In the genomic region with DNA sequence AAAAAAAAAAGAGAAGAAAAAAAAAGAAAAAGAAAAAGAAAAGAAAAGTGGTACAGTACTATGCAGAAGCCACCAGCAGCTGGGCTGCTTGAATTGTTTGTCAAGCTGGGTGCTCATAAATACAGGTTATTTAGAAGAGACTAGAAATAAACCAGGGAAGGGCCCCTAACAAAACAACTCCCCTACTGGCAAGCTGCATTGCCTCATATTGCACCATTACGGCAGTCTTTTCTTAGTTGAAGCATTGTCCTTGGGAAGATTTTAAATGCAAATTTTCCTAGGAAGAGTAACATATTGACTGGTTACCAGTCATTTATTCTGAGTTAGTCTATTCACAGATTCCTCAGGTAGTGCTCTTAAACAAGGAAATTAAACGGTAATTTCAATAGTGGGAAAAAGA, we compare ENCODE assay signal across 33 cellular contexts.
"Had no signal": no experiment of that assay in that cellular context is flagged by ENCODE, and none has a peak within 500 bp of the region (broad histone marks: within the 10 kb centered on the region; RNA-seq: fewer than 3 reads in every experiment).

No MANE protein-coding gene starts in this region.

- H3K4me3 Mint-ChIP-seq: activated CD4-positive, alpha-beta memory T cell treated with anti-CD3 and anti-CD28 coated beads, Interleukin-2, amount 10 ng/mL, durations not matched to agents 7 days and 5 days; activated CD4-positive, alpha-beta T cell treated with anti-CD3 and anti-CD28 coated beads for 36 hours; activated CD4-positive, alpha-beta T cell treated with anti-CD3 and anti-CD28 coated beads, Interleukin-2, amount 10 ng/mL, durations not matched to agents 24 days and 14 days; activated naive CD8-positive, alpha-beta T cell; activated T-cell treated with anti-CD3 and anti-CD28 coated beads, Interleukin-2, amount 50 U/mL, for 4 hours; activated T-helper 17 cell treated with anti-CD3 and anti-CD28 coated beads, Interleukin-2, amount 50 U/mL, for 72 hours; effector memory CD8-positive, alpha-beta T cell had no signal

- H3K36me3 Mint-ChIP-seq: activated naive CD8-positive, alpha-beta T cell had no signal

- DNase-seq: activated CD4-positive, alpha-beta memory T cell treated with anti-CD3 and anti-CD28 coated beads, Interleukin-2, amount 10 ng/mL, durations not matched to agents 7 days and 5 days; activated CD4-positive, alpha-beta T cell treated with anti-CD3 and anti-CD28 coated beads for 36 hours; activated CD4-positive, alpha-beta T cell treated with anti-CD3 and anti-CD28 coated beads, Interleukin-2, amount 10 ng/mL, durations not matched to agents 24 days and 14 days; activated CD4-positive, CD25-positive, alpha-beta regulatory T cell; activated CD4-positive, CD25-positive, alpha-beta regulatory T cell treated with anti-CD3 and anti-CD28 coated beads, Interleukin-2, amount 50 U/mL, for 72 hours; activated CD8-positive, alpha-beta memory T cell treated with anti-CD3 and anti-CD28 coated beads, Interleukin-2, amount 50 U/mL, for 48 hours; activated effector memory CD4-positive, alpha-beta T cell treated with Interleukin-2 at 50 U/mL for 16 hours; activated gamma-delta T cell treated with Interleukin-2 at 50 U/mL for 16 hours; activated naive CD4-positive, alpha-beta T cell treated with anti-CD3 and anti-CD28 coated beads, Interleukin-2, amount 50 U/mL, for 16 hours; activated naive CD4-positive, alpha-beta T cell treated with Interleukin-2 at 50 U/mL for 16 hours; activated T-cell treated with anti-CD3 and anti-CD28 coated beads, Interleukin-2, amount 50 U/mL, for 4 hours; amniotic stem cell; anterior cingulate cortex; caudate nucleus; cortex of kidney; dermis blood vessel endothelial cell; effector CD4-positive, alpha-beta T cell; effector memory CD8-positive, alpha-beta T cell; esophagus squamous epithelium; foreskin melanocyte; heart right ventricle; T-helper 1 cell; T-helper 2 cell; WERI-Rb-1 had no signal

- H3K4me3 ChIP-seq: esophagus squamous epithelium, gastroesophageal sphincter, heart right ventricle had no signal

- H3K27me3 ChIP-seq: gastroesophageal sphincter had no signal

- H3K9me3 Mint-ChIP-seq: activated CD4-positive, alpha-beta memory T cell treated with anti-CD3 and anti-CD28 coated beads, Interleukin-2, amount 10 ng/mL, durations not matched to agents 7 days and 5 days; activated CD4-positive, alpha-beta T cell treated with anti-CD3 and anti-CD28 coated beads, Interleukin-2, amount 10 ng/mL, durations not matched to agents 24 days and 14 days; activated T-cell treated with anti-CD3 and anti-CD28 coated beads, Interleukin-2, amount 50 U/mL, for 4 hours; activated T-helper 17 cell treated with anti-CD3 and anti-CD28 coated beads, Interleukin-2, amount 50 U/mL, for 72 hours; effector memory CD8-positive, alpha-beta T cell had no signal

- H3K27ac ChIP-seq: epithelial cell of prostate, esophagus squamous epithelium, gastroesophageal sphincter, heart right ventricle, WERI-Rb-1 had no signal

- ATAC-seq: activated CD4-positive, alpha-beta T cell treated with anti-CD3 and anti-CD28 coated beads for 36 hours; activated T-cell treated with anti-CD3 and anti-CD28 coated beads, Interleukin-2, amount 50 U/mL, for 4 hours; activated T-helper 17 cell treated with anti-CD3 and anti-CD28 coated beads, Interleukin-2, amount 50 U/mL, for 72 hours; effector memory CD8-positive, alpha-beta T cell; gastroesophageal sphincter; heart right ventricle had no signal

- H3K4me1 ChIP-seq: esophagus squamous epithelium, gastroesophageal sphincter, heart right ventricle had no signal

- FAIRE-seq: astrocyte, colon, endometrium, endothelial cell of umbilical vein, TTC549 had no signal

- H3K9me3 ChIP-seq: esophagus squamous epithelium, gastroesophageal sphincter, heart right ventricle had no signal

- H3K27ac Mint-ChIP-seq: activated CD4-positive, alpha-beta memory T cell treated with anti-CD3 and anti-CD28 coated beads, Interleukin-2, amount 10 ng/mL, durations not matched to agents 7 days and 5 days; activated CD4-positive, alpha-beta T cell treated with anti-CD3 and anti-CD28 coated beads for 36 hours; activated CD4-positive, alpha-beta T cell treated with anti-CD3 and anti-CD28 coated beads, Interleukin-2, amount 10 ng/mL, durations not matched to agents 24 days and 14 days; activated naive CD8-positive, alpha-beta T cell; activated T-helper 17 cell treated with anti-CD3 and anti-CD28 coated beads, Interleukin-2, amount 50 U/mL, for 72 hours; effector memory CD8-positive, alpha-beta T cell had no signal

- H3K27me3 Mint-ChIP-seq: activated CD4-positive, alpha-beta T cell treated with anti-CD3 and anti-CD28 coated beads for 36 hours had no signal

- H3K36me3 ChIP-seq: esophagus squamous epithelium, gastroesophageal sphincter, heart right ventricle, WERI-Rb-1 had no signal
